Comparison of ENCODE assay signal across 12 cellular contexts in genomic region chr10:131574707-131575430, GRCh38.
"Had no signal": no experiment of that assay in that cellular context is flagged by ENCODE, and none has a peak within 500 bp of the region (broad histone marks: within the 10 kb centered on the region; RNA-seq: fewer than 3 reads in every experiment).

No MANE protein-coding gene starts in this region.

- H2AFZ ChIP-seq: parathyroid adenoma had no signal

- H3K9me3 ChIP-seq: upper lobe of left lung had no signal

- H3K27me3 ChIP-seq: foreskin keratinocyte, upper lobe of left lung had no signal

- H3K9ac ChIP-seq: parathyroid adenoma had no signal

- H3K36me3 ChIP-seq: upper lobe of left lung had no signal

- H3K4me1 ChIP-seq: foreskin keratinocyte, parathyroid adenoma, upper lobe of left lung had no signal

- H3K27ac ChIP-seq: foreskin keratinocyte, parathyroid adenoma, upper lobe of left lung had no signal

- DNase-seq: activated CD4-positive, alpha-beta T cell treated with anti-CD3 and anti-CD28 coated beads, Interleukin-2, amount 50 U/mL, for 1 hour; activated effector memory CD4-positive, alpha-beta T cell treated with anti-CD3 and anti-CD28 coated beads, Interleukin-2, amount 50 U/mL, for 16 hours; activated T-cell treated with anti-CD3 and anti-CD28 coated beads, Interleukin-2, amount 50 U/mL, for 4 hours; caudate nucleus; cortex of kidney; effector CD8-positive, alpha-beta T cell; foreskin keratinocyte; naive B cell; right cardiac atrium; T1000 had no signal

- H3K4me3 ChIP-seq: upper lobe of left lung had no signal
